ENCODE assay signal across 9 cellular contexts in genomic region chr14:70415788-70416187, GRCh38. TPM values are rescaled to one million over a fixed set of nuclear protein-coding genes. Genes with fewer than 3 reads are reported as not detected.
DNase-seq lines count a peak whose midpoint lies in the region; ATAC-seq and TF ChIP-seq lines count a peak whose summit lies in the region.
"Had no signal": no experiment of that assay in that cellular context is flagged by ENCODE, and none has a peak within 500 bp of the region (broad histone marks: within the 10 kb centered on the region; RNA-seq: fewer than 3 reads in every experiment).

No MANE protein-coding gene starts in this region.

- H3K36me3 ChIP-seq in OCI-LY3 (replicated peaks; ENCODE audit: low read depth, low read length) = no peaks in the 10 kb centered on the region
- H3K36me3 ChIP-seq in parathyroid adenoma (ENCODE audit: control insufficient read depth, insufficient read depth, low read length) = no peaks in the 10 kb centered on the region

- TF ChIP-seq CTCF in OCI-LY3 (IDR thresholded peaks at IDR 0.05; ENCODE audit: low read depth, low read length) = no peak
- no peak for TF ChIP-seq CTCF in epithelial cell of proximal tubule (conservative IDR thresholded peaks at IDR 0.05; ENCODE audit: low read depth, low read length)
- TF ChIP-seq CTCF in parathyroid adenoma (IDR thresholded peaks at IDR 0.05) = no peak

- H3K9ac ChIP-seq in OCI-LY3 (ENCODE audit: low read length) (no peak overlapping the region), parathyroid adenoma (no peak overlapping the region)

- H3K4me3 ChIP-seq in OCI-LY3 (ENCODE audit: low read length) = no peak overlapping the region
- peak overlapping the region; percentile 74 for H3K4me3 ChIP-seq in epithelial cell of proximal tubule (ENCODE audit: low read depth, low read length)
- peak overlapping the region; percentile 90 for H3K4me3 ChIP-seq in parathyroid adenoma (ENCODE audit: low read depth, low read length)

- H2AFZ ChIP-seq in OCI-LY3 (ENCODE audit: low read depth, low read length) (no peak overlapping the region), parathyroid adenoma (no peak overlapping the region)

- H3K9me3 ChIP-seq in OCI-LY3 (ENCODE audit: insufficient read depth, low read length) = no peaks in the 10 kb centered on the region
- no peaks in the 10 kb centered on the region for H3K9me3 ChIP-seq in parathyroid adenoma (ENCODE audit: control insufficient read depth, low read length)

- ATAC-seq in GM19395 (IDR thresholded peaks at IDR 0.05; ENCODE audit: unreplicated experiment) = no peak

- H3K79me2 ChIP-seq in OCI-LY3 (ENCODE audit: low read length) (no peaks in the 10 kb centered on the region), parathyroid adenoma (peaks cover 12% of the 10 kb centered on the region)

- peak; percentile 33 for DNase-seq in DMS79 treated with DMSO at 0.1 percent for 48 hours (lab: John Stamatoyannopoulos, UW)
- DNase-seq in epithelial cell of proximal tubule (ENCODE audit: low read depth) = no peak
- no peak for DNase-seq in SKM-1 (lab: John Stamatoyannopoulos, UW; ENCODE audit: unreplicated experiment)
- DNase-seq in T1000 (lab: John Stamatoyannopoulos, UW) = no peak
- no peak for DNase-seq in NCI-H1417 treated with DMSO at 0.1 percent for 48 hours (lab: John Stamatoyannopoulos, UW)
- DNase-seq: activated CD8-positive, alpha-beta memory T cell treated with anti-CD3 and anti-CD28 coated beads, Interleukin-2, amount 50 U/mL, for 48 hours had no signal

- H3K4me1 ChIP-seq in OCI-LY3 (ENCODE audit: low read length) (0 out of 2 replicates have a peak, but pooled peaks cover 3% of the 10 kb centered on the region), parathyroid adenoma (peaks cover 3% of the 10 kb centered on the region)

- H3K27ac ChIP-seq in OCI-LY3 (ENCODE audit: low read length) = no peak overlapping the region
- H3K27ac ChIP-seq in parathyroid adenoma = no peak overlapping the region

- no peaks in the 10 kb centered on the region for H4K20me1 ChIP-seq in OCI-LY3 (ENCODE audit: insufficient read depth, low read length)

- no peaks in the 10 kb centered on the region for H3K27me3 ChIP-seq in OCI-LY3 (ENCODE audit: low read depth, low read length)
- H3K27me3 ChIP-seq in parathyroid adenoma (ENCODE audit: control insufficient read depth, insufficient read depth, low read length) = no peaks in the 10 kb centered on the region

- H3K4me2 ChIP-seq in OCI-LY3 (ENCODE audit: low read length) (peak overlapping the region; percentile 26), parathyroid adenoma (ENCODE audit: low read length) (peak overlapping the region; percentile 61)

RNA-seq across cellular contexts. Expression of gene SYNJ2BP, which starts 1.1 kb away (rescaled TPM):
- 10.7 and 13.1 TPM in 2 replicates for total RNA-seq in epithelial cell of proximal tubule

RNA-seq across cellular contexts. Expression of gene ADAM21, which starts 36.2 kb away (rescaled TPM):
- 0.22 TPM in 1 of 2 replicates, not detected in the other for total RNA-seq in epithelial cell of proximal tubule

RNA-seq across cellular contexts. Expression of gene COX16, which starts 56.3 kb away (rescaled TPM):
- total RNA-seq in epithelial cell of proximal tubule = 39.8 and 41.8 TPM in 2 replicates
